In genomic region chr6:149749594-149750135, GRCh38 we compare ENCODE assay signal across 8 cellular contexts. TPM values are rescaled to one million over a fixed set of nuclear protein-coding genes. Genes with fewer than 3 reads are reported as not detected.
DNase-seq lines count a peak whose midpoint lies in the region; FAIRE-seq and TF ChIP-seq lines count a peak whose summit lies in the region.

PCMT1 (plus strand) TSS chr6:149749741; CDS start chr6:149749902, 161 bp downstream.

- H3K4me2 ChIP-seq in neural cell (ENCODE audit: low read length), result peak within 1 kb of the TSS; percentile 92

- no peak for TF ChIP-seq RAD21 in neural cell (conservative IDR thresholded peaks at IDR 0.05)

- TF ChIP-seq POLR2A in H54 (IDR thresholded peaks at IDR 0.05; ENCODE audit: low read depth, low read length) (peak; percentile 97), Raji (IDR thresholded peaks at IDR 0.05; ENCODE audit: insufficient read depth, low read depth, low read length) (peak; percentile 91), stomach (IDR thresholded peaks at IDR 0.05) (peak in 1 of 4 donors; percentile 47)

- peak within 1 kb of the TSS; percentile 97 for H3K27ac ChIP-seq in neural cell (ENCODE audit: low read length)
- H3K27ac ChIP-seq in stomach, result peak within 1 kb of the TSS; percentile 91 to 96 (median 94)

- H3K4me3 ChIP-seq in neural cell (ENCODE audit: low read length) (peak within 1 kb of the TSS; percentile 100), stomach (peak within 1 kb of the TSS; percentile 85 to 95 (median 94))

- H3K4me1 ChIP-seq in stomach, result peaks cover 8 to 66% (median 46%) of the 10 kb centered on the region in 4 donors

- H3K9me2 ChIP-seq in neural cell (ENCODE audit: insufficient read depth, low read length), result no peaks in the 10 kb centered on the region

- 0 to 1% (median 0%) methylated on average over 14 to 60 of the region's 60 CpGs for WGBS in stomach, 5 donors

- peak within 1 kb of the TSS; percentile 98 for H3K9ac ChIP-seq in neural cell (ENCODE audit: low read length)

- no peak for FAIRE-seq in H54 (lab: Jason Lieb, UNC)

- peak; percentile 41 for TF ChIP-seq EP300 in neural cell (conservative IDR thresholded peaks at IDR 0.05; ENCODE audit: poor library complexity, severe bottlenecking)
- TF ChIP-seq EP300 in stomach (IDR thresholded peaks at IDR 0.05), result no peak

- H3F3A ChIP-seq in neural cell (ENCODE audit: insufficient read depth, low read length, poor library complexity, severe bottlenecking), result peaks cover 3% of the 10 kb centered on the region

- peak; percentile 95 for DNase-seq in ELR (ENCODE audit: low read depth)
- DNase-seq in H54 (ENCODE audit: insufficient read length, low spot score), result peak; percentile 58
- peak; percentile 93 for DNase-seq in LoVo (ENCODE audit: low spot score)
- peak; percentile 97 for DNase-seq in activated effector memory CD4-positive, alpha-beta T cell treated with anti-CD3 and anti-CD28 coated beads, Interleukin-2, amount 50 U/mL, for 16 hours
- peak; percentile 80 for DNase-seq in fibroblast of the conjunctiva (ENCODE audit: low read depth)
- peak; percentile 93 for DNase-seq in stomach

- H3K79me2 ChIP-seq in neural cell (replicated peaks; ENCODE audit: insufficient read depth, low read length), result peaks cover 54% of the 10 kb centered on the region

- no peaks in the 10 kb centered on the region for H3K36me3 ChIP-seq in neural cell (ENCODE audit: insufficient read depth, low read length)
- H3K36me3 ChIP-seq in stomach, result no peaks in the 10 kb centered on the region

- H4K20me1 ChIP-seq in neural cell (ENCODE audit: insufficient read depth), result no peaks in the 10 kb centered on the region

- intact Hi-C loops in stomach (cut with DNase I; ENCODE audit: low total_unique reads), result no loop called here

- H2AFZ ChIP-seq in neural cell (ENCODE audit: low read depth, low read length), result peak within 1 kb of the TSS; percentile 98

- H3K27me3 ChIP-seq in neural cell (ENCODE audit: insufficient read depth, low read depth, low read length) (no peaks in the 10 kb centered on the region), stomach (no peaks in the 10 kb centered on the region)

- no peaks in the 10 kb centered on the region for H3K9me3 ChIP-seq in neural cell (ENCODE audit: low read length)
- H3K9me3 ChIP-seq in stomach, result no peaks in the 10 kb centered on the region

- TF ChIP-seq CTCF in neural cell (IDR thresholded peaks at IDR 0.05; ENCODE audit: poor library complexity, severe bottlenecking), result no peak
- no peak for TF ChIP-seq CTCF in stomach (IDR thresholded peaks at IDR 0.05)

TF ChIP-seq in neural cell, 6 proteins besides CTCF, POLR2A, EP300 and RAD21:
- no peak for TF ChIP-seq EZH2 (IDR thresholded peaks at IDR 0.05; ENCODE audit: borderline replicate concordance, insufficient read depth, low read length, poor library complexity, severe bottlenecking)
- TF ChIP-seq POLR2AphosphoS5 (IDR thresholded peaks at IDR 0.05), result peak; percentile 98
- TF ChIP-seq, protein P1, sequence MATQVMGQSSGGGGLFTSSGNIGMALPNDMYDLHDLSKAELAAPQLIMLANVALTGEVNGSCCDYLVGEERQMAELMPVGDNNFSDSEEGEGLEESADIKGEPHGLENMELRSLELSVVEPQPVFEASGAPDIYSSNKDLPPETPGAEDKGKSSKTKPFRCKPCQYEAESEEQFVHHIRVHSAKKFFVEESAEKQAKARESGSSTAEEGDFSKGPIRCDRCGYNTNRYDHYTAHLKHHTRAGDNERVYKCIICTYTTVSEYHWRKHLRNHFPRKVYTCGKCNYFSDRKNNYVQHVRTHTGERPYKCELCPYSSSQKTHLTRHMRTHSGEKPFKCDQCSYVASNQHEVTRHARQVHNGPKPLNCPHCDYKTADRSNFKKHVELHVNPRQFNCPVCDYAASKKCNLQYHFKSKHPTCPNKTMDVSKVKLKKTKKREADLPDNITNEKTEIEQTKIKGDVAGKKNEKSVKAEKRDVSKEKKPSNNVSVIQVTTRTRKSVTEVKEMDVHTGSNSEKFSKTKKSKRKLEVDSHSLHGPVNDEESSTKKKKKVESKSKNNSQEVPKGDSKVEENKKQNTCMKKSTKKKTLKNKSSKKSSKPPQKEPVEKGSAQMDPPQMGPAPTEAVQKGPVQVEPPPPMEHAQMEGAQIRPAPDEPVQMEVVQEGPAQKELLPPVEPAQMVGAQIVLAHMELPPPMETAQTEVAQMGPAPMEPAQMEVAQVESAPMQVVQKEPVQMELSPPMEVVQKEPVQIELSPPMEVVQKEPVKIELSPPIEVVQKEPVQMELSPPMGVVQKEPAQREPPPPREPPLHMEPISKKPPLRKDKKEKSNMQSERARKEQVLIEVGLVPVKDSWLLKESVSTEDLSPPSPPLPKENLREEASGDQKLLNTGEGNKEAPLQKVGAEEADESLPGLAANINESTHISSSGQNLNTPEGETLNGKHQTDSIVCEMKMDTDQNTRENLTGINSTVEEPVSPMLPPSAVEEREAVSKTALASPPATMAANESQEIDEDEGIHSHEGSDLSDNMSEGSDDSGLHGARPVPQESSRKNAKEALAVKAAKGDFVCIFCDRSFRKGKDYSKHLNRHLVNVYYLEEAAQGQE (IDR thresholded peaks at IDR 0.05; ENCODE audit: borderline replicate concordance), result peak; percentile 92
- TF ChIP-seq TAF1 (IDR thresholded peaks at IDR 0.05; ENCODE audit: low read depth), result peak; percentile 83
- TF ChIP-seq MXI1 (conservative IDR thresholded peaks at IDR 0.05; ENCODE audit: poor library complexity, severe bottlenecking), result peak; percentile 81
- TF ChIP-seq SMC3 (conservative IDR thresholded peaks at IDR 0.05; ENCODE audit: poor library complexity), result no peak

RNA-seq across cellular contexts. Expression of gene PCMT1, which starts in this region (rescaled TPM):
- polyA plus RNA-seq in neural cell (384 and 400 TPM in 2 replicates), stomach (10 to 100 TPM; 35.6 to 44.5 (median 42.0) TPM)
- 264 and 267 TPM in 2 replicates for polyA minus RNA-seq in neural cell
- total RNA-seq in stomach, result 100 to 1,000 TPM in 1 of 5 donors, 10 to 100 TPM in 3, 1 to 10 TPM in 1; 2.6 to 109 (median 78.6) TPM

Comparison
In these comparisons a context has a peak if more than half of its experiments do, and no peak if none do; other contexts are left out.
1. Peak in every context shown above with its lines: DNase-seq, H3K4me3 ChIP-seq and H3K27ac ChIP-seq.